In the genomic region with DNA sequence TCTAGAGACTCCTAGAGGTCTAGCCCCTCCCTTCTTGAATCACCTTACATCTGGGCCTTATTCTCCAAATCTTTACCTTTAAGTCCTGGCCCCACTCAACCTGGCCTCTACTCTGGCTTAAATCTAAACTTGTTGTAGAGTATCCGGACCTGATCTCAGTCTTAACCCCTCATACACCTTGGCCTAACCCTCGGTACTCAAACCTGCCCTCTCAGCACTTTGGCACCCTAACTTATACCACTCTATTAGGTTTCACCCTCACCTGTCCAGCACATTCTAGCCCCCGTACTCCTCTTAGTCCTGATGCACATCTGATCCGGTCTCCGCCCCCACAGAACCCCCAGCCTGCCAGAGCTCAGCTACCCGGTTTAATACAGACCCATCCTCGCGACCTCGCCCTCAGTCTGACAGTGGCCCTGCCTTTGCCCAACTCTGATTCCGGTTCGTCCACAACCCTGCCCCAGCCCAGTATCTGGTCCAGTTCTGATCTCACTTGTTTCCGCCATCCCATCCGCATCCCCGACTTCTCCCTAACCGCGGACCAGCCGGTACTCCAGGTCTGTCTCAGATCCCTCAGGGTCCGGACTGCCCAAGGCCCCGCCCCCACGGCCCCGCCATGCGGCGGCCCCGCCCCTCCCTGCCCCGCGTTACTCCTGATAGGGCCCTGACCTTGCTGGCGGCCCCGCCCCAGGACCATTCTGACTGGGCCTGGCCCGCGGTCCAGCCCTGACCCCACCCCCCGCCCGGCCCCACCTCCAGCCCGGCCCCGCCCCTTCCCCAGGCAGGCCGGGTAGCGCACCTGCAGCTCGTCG, we compare ENCODE assay signal across 1 cellular context.
TF ChIP-seq lines count a peak whose summit lies in the region.

No MANE protein-coding gene starts in this region.

TF ChIP-seq in K562, 482 proteins besides CTCF, POLR2A, EP300 and RAD21 (continued from another document):
- TF ChIP-seq, protein P1, sequence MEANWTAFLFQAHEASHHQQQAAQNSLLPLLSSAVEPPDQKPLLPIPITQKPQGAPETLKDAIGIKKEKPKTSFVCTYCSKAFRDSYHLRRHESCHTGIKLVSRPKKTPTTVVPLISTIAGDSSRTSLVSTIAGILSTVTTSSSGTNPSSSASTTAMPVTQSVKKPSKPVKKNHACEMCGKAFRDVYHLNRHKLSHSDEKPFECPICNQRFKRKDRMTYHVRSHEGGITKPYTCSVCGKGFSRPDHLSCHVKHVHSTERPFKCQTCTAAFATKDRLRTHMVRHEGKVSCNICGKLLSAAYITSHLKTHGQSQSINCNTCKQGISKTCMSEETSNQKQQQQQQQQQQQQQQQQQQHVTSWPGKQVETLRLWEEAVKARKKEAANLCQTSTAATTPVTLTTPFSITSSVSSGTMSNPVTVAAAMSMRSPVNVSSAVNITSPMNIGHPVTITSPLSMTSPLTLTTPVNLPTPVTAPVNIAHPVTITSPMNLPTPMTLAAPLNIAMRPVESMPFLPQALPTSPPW (CRISPR knock-in tag; IDR thresholded peaks at IDR 0.05): peak; percentile 74
- TF ChIP-seq YY1 (IDR thresholded peaks at IDR 0.05; ENCODE audit: borderline replicate concordance in 1 of 3, control insufficient read depth in 1 of 3, extremely low read depth in 1 of 3, insufficient read depth in 3 of 3, insufficient read length in 1 of 3, insufficient replicate concordance in 2 of 3, low read depth in 1 of 3, low read length in 2 of 3): peak in 1 of 3 experiments; percentile 5
- TF ChIP-seq ZSCAN29 (IDR thresholded peaks at IDR 0.05): no peak
- no peak for TF ChIP-seq PATZ1 (CRISPR knock-in tag; IDR thresholded peaks at IDR 0.05; ENCODE audit: borderline replicate concordance)
- 0 out of 2 replicates have a peak, but pooled peaks have one; percentile 3 for TF ChIP-seq MAFF (IDR thresholded peaks at IDR 0.05; ENCODE audit: low read length)
- peak; percentile 49; the same call in 1 of the 2 replicates for TF ChIP-seq C11orf30 (IDR thresholded peaks at IDR 0.05; ENCODE audit: low read depth)
- no peak for TF ChIP-seq FOXM1 (IDR thresholded peaks at IDR 0.05; ENCODE audit: low read depth)
- TF ChIP-seq FOXM1 (CRISPR knock-in tag; IDR thresholded peaks at IDR 0.05; ENCODE audit: low read depth): 0 out of 2 replicates have a peak, but pooled peaks have one; percentile 45
- TF ChIP-seq SIN3A (IDR thresholded peaks at IDR 0.05; ENCODE audit: borderline replicate concordance in 2 of 2, control insufficient read depth in 1 of 2, low read depth in 2 of 2, low read length in 2 of 2): peak in 1 of 2 experiments; percentile 34; a peak in 1 of 4 replicates
- TF ChIP-seq, protein P2, sequence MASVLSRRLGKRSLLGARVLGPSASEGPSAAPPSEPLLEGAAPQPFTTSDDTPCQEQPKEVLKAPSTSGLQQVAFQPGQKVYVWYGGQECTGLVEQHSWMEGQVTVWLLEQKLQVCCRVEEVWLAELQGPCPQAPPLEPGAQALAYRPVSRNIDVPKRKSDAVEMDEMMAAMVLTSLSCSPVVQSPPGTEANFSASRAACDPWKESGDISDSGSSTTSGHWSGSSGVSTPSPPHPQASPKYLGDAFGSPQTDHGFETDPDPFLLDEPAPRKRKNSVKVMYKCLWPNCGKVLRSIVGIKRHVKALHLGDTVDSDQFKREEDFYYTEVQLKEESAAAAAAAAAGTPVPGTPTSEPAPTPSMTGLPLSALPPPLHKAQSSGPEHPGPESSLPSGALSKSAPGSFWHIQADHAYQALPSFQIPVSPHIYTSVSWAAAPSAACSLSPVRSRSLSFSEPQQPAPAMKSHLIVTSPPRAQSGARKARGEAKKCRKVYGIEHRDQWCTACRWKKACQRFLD (CRISPR knock-in tag; IDR thresholded peaks at IDR 0.05): 0 out of 2 replicates have a peak, but pooled peaks have one; percentile 23
